In the genomic region with DNA sequence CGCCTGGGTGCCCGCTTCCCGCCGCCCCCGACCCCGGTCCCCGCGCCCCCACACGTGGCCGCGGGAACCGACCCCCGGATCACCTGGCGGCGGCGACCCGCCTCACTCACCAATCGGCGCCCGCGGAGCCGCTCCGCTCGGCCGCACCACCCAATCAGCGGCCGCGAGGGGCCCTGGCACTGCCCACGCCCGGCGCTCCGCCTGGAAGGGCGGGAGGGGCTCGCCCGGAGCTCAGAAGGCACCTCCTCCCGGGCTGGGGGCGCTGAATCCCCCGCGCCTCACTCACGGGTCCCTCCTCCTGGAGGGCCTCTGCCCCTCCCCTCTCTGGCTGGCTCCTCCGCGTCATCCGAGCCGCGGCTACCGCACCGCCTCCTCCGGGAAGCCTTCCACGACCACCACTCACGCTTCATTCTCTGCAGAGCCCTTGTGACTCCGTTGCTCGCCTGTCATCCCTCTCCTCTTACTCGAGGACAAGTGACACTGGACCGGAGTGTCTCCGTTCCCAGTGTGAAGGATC, we compare ENCODE assay signal across 8 cellular contexts. TPM values are rescaled to one million over a fixed set of nuclear protein-coding genes. Genes with fewer than 3 reads are reported as not detected.
DNase-seq lines count a peak whose midpoint lies in the region; ATAC-seq and TF ChIP-seq lines count a peak whose summit lies in the region.

No MANE protein-coding gene starts in this region.

- H3K9ac ChIP-seq in SU-DHL-6 (ENCODE audit: low read length), result peak overlapping the region; percentile 49

- DNase-seq in GM19238 (ENCODE audit: insufficient read length, low spot score), result peak; percentile 75
- peak in 33 of 56 donors; percentile 14 to 71 (median 49) for DNase-seq in amygdala (lab: John Stamatoyannopoulos, UW)
- peak; percentile 95 for DNase-seq in hepatic stellate cell (ENCODE audit: low spot score)
- peak; percentile 70 for DNase-seq in putamen (ENCODE audit: low spot score)

- H3K4me1 ChIP-seq in ACC112 (ENCODE audit: control insufficient read depth, insufficient read depth, low read length, unreplicated experiment), result peaks cover 13% of the 10 kb centered on the region

- no peaks in the 10 kb centered on the region for H3K9me2 ChIP-seq in SU-DHL-6 (replicated peaks; ENCODE audit: insufficient read depth, low read length)

- peak; percentile 5 for TF ChIP-seq CTCF in SU-DHL-6 (IDR thresholded peaks at IDR 0.05; ENCODE audit: insufficient read depth, low read length, poor library complexity, severe bottlenecking)

- H3K36me3 ChIP-seq in ACC112 (ENCODE audit: insufficient read depth, low read length) (peaks cover 3% of the 10 kb centered on the region; the same call in 1 of the 2 replicates), SU-DHL-6 (ENCODE audit: low read length) (no peaks in the 10 kb centered on the region)

- peak overlapping the region; percentile 70 for H3K4me2 ChIP-seq in SU-DHL-6 (ENCODE audit: low read depth, low read length, poor library complexity, severe bottlenecking)

- H3K79me2 ChIP-seq in ACC112 (ENCODE audit: control insufficient read depth, insufficient read depth, low read length, unreplicated experiment), result no peaks in the 10 kb centered on the region
- no peaks in the 10 kb centered on the region for H3K79me2 ChIP-seq in SU-DHL-6 (ENCODE audit: insufficient read depth, low read length)

- H3K9me3 ChIP-seq in SU-DHL-6 (ENCODE audit: insufficient read depth, low read length), result no peaks in the 10 kb centered on the region

- no peaks in the 10 kb centered on the region for H4K20me1 ChIP-seq in SU-DHL-6 (ENCODE audit: low read depth, low read length)

- peaks cover 19% of the 10 kb centered on the region for H3K27me3 Mint-ChIP-seq in IgD-negative memory B cell

- peak overlapping the region; percentile 82 to 94 (median 88) for H3K4me3 Mint-ChIP-seq in IgD-negative memory B cell

- peak overlapping the region in 1 of 3 donors; percentile 5 for H3K27ac Mint-ChIP-seq in IgD-negative memory B cell

- H3K36me3 Mint-ChIP-seq in IgD-negative memory B cell, result peaks cover 2% of the 10 kb centered on the region

- H3K4me3 ChIP-seq in ACC112 (ENCODE audit: low read depth, low read length), result peak overlapping the region; percentile 74
- peak overlapping the region; percentile 54 for H3K4me3 ChIP-seq in SU-DHL-6 (ENCODE audit: insufficient read depth, low read length, poor library complexity, severe bottlenecking)

- no peak for ATAC-seq in GM19455 (IDR thresholded peaks at IDR 0.05; ENCODE audit: unreplicated experiment)

- peaks cover 5 to 10% (median 6%) of the 10 kb centered on the region in 3 donors for H3K4me1 Mint-ChIP-seq in IgD-negative memory B cell

- no peaks in the 10 kb centered on the region for H3K9me3 Mint-ChIP-seq in IgD-negative memory B cell

- H2AFZ ChIP-seq in ACC112 (ENCODE audit: low read length, unreplicated experiment), result peak overlapping the region; percentile 2
- peak overlapping the region; percentile 69 for H2AFZ ChIP-seq in SU-DHL-6 (ENCODE audit: low read depth, low read length, severe bottlenecking)

- peak overlapping the region; percentile 82 for H3K27ac ChIP-seq in ACC112 (ENCODE audit: low read depth, low read length)
- H3K27ac ChIP-seq in SU-DHL-6 (ENCODE audit: low read depth, low read length), result no peak overlapping the region

- H3F3A ChIP-seq in SU-DHL-6 (ENCODE audit: insufficient read depth), result peaks cover 14% of the 10 kb centered on the region

- peaks cover 5% of the 10 kb centered on the region; the same call in 1 of the 2 replicates for H3K27me3 ChIP-seq in ACC112 (ENCODE audit: insufficient read depth, low read length)
- H3K27me3 ChIP-seq in SU-DHL-6 (ENCODE audit: low read length), result no peaks in the 10 kb centered on the region

RNA-seq across cellular contexts. Expression of a gene that starts 0.4 kb away (rescaled TPM):
- not detected for polyA plus RNA-seq in IgD-negative memory B cell

RNA-seq across cellular contexts. Expression of a gene that starts 14.3 kb away (rescaled TPM):
- polyA plus RNA-seq in IgD-negative memory B cell, result not detected

RNA-seq across cellular contexts. Expression of a gene that starts 55.0 kb away (rescaled TPM):
- 230 TPM for polyA plus RNA-seq in IgD-negative memory B cell
